Comparison of ENCODE assay signal across 21 cellular contexts in genomic region chr11:1774886-1775285, GRCh38. TPM values are rescaled to one million over a fixed set of nuclear protein-coding genes. Genes with fewer than 3 reads are reported as not detected.
A peak's percentile ranks its signal among the peaks of the same experiment; 100 is the strongest.
DNase-seq lines count a peak whose midpoint lies in the region; ATAC-seq and TF ChIP-seq lines count a peak whose summit lies in the region.
"Had no signal": no experiment of that assay in that cellular context is flagged by ENCODE, and none has a peak within 500 bp of the region (broad histone marks: within the 10 kb centered on the region; RNA-seq: fewer than 3 reads in every experiment).

No MANE protein-coding gene starts in this region.

- H3K9me3 ChIP-seq in osteoblast (ENCODE audit: low read depth, low read length): no peaks in the 10 kb centered on the region
- H3K9me3 ChIP-seq: HAP-1, SJSA1 had no signal

- DNase-seq in activated effector memory CD4-positive, alpha-beta T cell treated with anti-CD3 and anti-CD28 coated beads, Interleukin-2, amount 50 U/mL, for 16 hours: peak; percentile 36
- DNase-seq in activated effector memory CD4-positive, alpha-beta T cell treated with Interleukin-2 at 50 U/mL for 16 hours: no peak
- DNase-seq in islet precursor cell (peak; percentile 30), osteoblast (ENCODE audit: insufficient read length, low spot score, missing footprints) (peak; percentile 14), sciatic nerve (ENCODE audit: low spot score) (no peak), COR-L47 (lab: John Stamatoyannopoulos, UW) (no peak)
- DNase-seq in stimulated activated CD8-positive, alpha-beta memory T cell treated with anti-CD3 and anti-CD28 coated beads, Interleukin-4, amount 100 ng/mL, for 48 hours: no peak
- DNase-seq: 8988T, GM23248, HFFc6, KBM-7, NCI-H1105 treated with DMSO at 0.1 percent for 48 hours, NCI-H146, NCI-H1930, NCI-H2107, NCI-H524 treated with DMSO at 0.1 percent for 48 hours, NCI-H774 had no signal

- TF ChIP-seq CTCF in osteoblast (IDR thresholded peaks at IDR 0.05; ENCODE audit: extremely low read depth, low read depth, low read length): no peak

- no peak overlapping the region for H2AFZ ChIP-seq in osteoblast (ENCODE audit: low read length)
- H2AFZ ChIP-seq: GM23248 had no signal

- H3K4me3 ChIP-seq in osteoblast (ENCODE audit: insufficient read depth, low read length): no peak overlapping the region
- H3K4me3 ChIP-seq: GM23248, HAP-1, SJSA1 had no signal

- H3K27ac ChIP-seq in osteoblast (ENCODE audit: low read depth, low read length): no peak overlapping the region
- H3K27ac ChIP-seq: GM23248, SJSA1 had no signal

- no peaks in the 10 kb centered on the region for H3K27me3 ChIP-seq in osteoblast (ENCODE audit: insufficient read depth, low read length)
- H3K27me3 ChIP-seq: SJSA1 had no signal

- peaks cover 15% of the 10 kb centered on the region for H3K4me1 ChIP-seq in osteoblast (ENCODE audit: insufficient read depth, low read length)
- H3K4me1 ChIP-seq: HAP-1 had no signal

- no peaks in the 10 kb centered on the region for H3K36me3 ChIP-seq in osteoblast (ENCODE audit: insufficient read depth, low read length)
- H3K36me3 ChIP-seq: HAP-1, SJSA1 had no signal

- no peaks in the 10 kb centered on the region for H4K20me1 ChIP-seq in osteoblast (ENCODE audit: insufficient read depth, low read length)

- intact Hi-C loops in sciatic nerve (cut with DNase I): loop anchor here (2.0 kb wide), 1 partner anchor 14 kb away; no protein-coding TSS in a partner anchor

- no peak overlapping the region for H3K4me2 ChIP-seq in osteoblast (ENCODE audit: insufficient read depth, low read length)

- H3K79me2 ChIP-seq in osteoblast (ENCODE audit: insufficient read depth, low read length): no peaks in the 10 kb centered on the region

- no peak for ATAC-seq in sciatic nerve
- ATAC-seq: Right ventricle myocardium inferior had no signal

RNA-seq across cellular contexts. Expression of gene CTSD, which starts 11.2 kb away (rescaled TPM):
- total RNA-seq in osteoblast (491 and 519 TPM in 2 replicates), sciatic nerve (554 TPM)

RNA-seq across cellular contexts. Expression of gene IFITM10, which starts 24.5 kb away (rescaled TPM):
- total RNA-seq in osteoblast: 15.0 and 18.1 TPM in 2 replicates
- total RNA-seq in sciatic nerve: 3.4 TPM

RNA-seq across cellular contexts. Expression of gene SYT8, which starts 59.9 kb away (rescaled TPM):
- total RNA-seq in osteoblast (0.36 and 0.59 TPM in 2 replicates), sciatic nerve (1.1 TPM)
- total RNA-seq: GM23248, HFFc6, Right ventricle myocardium inferior, RPMI7951, SJSA1 had no signal

Comparison
In these comparisons a context has a peak if more than half of its experiments do, and no peak if none do; other contexts are left out.
1. DNase-seq: peak in activated effector memory CD4-positive, alpha-beta T cell treated with anti-CD3 and anti-CD28 coated beads, Interleukin-2, amount 50 U/mL, for 16 hours (single experiment), islet precursor cell (single experiment) and osteoblast (single experiment); none in activated effector memory CD4-positive, alpha-beta T cell treated with Interleukin-2 at 50 U/mL for 16 hours (single experiment), sciatic nerve (single experiment), stimulated activated CD8-positive, alpha-beta memory T cell treated with anti-CD3 and anti-CD28 coated beads, Interleukin-4, amount 100 ng/mL, for 48 hours (single experiment) and COR-L47 (single experiment).